In the genomic region with DNA sequence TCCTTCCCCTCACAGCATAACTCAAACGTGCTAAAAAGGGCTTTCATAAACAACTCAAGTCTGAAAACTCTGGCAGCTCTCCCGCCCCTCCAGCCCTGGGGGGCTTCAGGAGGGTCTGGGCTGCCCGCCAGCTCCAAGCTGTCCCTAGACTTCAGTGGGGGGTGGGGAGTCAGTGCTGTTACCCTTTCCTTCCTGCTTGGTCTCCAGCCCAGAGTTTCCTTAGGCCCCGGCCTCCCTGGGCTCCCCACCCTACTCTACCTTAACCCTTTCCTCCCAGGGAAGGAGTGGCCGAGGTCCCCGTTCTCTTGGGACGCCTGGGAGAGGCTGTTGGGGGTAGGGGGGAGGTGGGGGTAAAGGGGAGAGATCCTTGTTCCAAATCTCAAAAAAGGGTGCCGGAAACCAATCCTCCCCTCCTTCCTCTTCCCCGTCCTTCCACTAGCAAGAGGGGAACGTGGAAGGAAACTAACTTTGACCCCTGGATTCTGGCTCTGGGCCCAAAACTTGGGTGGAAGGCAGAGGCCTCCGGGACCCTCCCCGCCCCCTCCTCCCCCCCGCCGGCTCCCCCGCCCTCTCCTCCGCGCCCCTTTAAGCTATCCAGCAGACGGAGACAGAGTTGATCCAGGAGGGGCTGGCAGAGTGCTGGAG, we compare ENCODE assay signal across 1 cellular context.
TF ChIP-seq lines count a peak whose summit lies in the region.

No MANE protein-coding gene starts in this region.

TF ChIP-seq in K562, 482 proteins besides CTCF, POLR2A, EP300 and RAD21:
- TF ChIP-seq SETDB1 (IDR thresholded peaks at IDR 0.05; ENCODE audit: low read length) = no peak
- no peak for TF ChIP-seq ZNF175 (CRISPR knock-in tag; IDR thresholded peaks at IDR 0.05; ENCODE audit: low read depth)
- no peak for TF ChIP-seq MEF2D (tag; conservative IDR thresholded peaks at IDR 0.05; ENCODE audit: low read depth)
- TF ChIP-seq MEIS2 (IDR thresholded peaks at IDR 0.05; ENCODE audit: partially characterized antibody) = no peak
- no peak for TF ChIP-seq RBBP5 (IDR thresholded peaks at IDR 0.05; ENCODE audit: borderline replicate concordance, insufficient read depth, low read length, poor library complexity, severe bottlenecking)
- TF ChIP-seq, protein P1, sequence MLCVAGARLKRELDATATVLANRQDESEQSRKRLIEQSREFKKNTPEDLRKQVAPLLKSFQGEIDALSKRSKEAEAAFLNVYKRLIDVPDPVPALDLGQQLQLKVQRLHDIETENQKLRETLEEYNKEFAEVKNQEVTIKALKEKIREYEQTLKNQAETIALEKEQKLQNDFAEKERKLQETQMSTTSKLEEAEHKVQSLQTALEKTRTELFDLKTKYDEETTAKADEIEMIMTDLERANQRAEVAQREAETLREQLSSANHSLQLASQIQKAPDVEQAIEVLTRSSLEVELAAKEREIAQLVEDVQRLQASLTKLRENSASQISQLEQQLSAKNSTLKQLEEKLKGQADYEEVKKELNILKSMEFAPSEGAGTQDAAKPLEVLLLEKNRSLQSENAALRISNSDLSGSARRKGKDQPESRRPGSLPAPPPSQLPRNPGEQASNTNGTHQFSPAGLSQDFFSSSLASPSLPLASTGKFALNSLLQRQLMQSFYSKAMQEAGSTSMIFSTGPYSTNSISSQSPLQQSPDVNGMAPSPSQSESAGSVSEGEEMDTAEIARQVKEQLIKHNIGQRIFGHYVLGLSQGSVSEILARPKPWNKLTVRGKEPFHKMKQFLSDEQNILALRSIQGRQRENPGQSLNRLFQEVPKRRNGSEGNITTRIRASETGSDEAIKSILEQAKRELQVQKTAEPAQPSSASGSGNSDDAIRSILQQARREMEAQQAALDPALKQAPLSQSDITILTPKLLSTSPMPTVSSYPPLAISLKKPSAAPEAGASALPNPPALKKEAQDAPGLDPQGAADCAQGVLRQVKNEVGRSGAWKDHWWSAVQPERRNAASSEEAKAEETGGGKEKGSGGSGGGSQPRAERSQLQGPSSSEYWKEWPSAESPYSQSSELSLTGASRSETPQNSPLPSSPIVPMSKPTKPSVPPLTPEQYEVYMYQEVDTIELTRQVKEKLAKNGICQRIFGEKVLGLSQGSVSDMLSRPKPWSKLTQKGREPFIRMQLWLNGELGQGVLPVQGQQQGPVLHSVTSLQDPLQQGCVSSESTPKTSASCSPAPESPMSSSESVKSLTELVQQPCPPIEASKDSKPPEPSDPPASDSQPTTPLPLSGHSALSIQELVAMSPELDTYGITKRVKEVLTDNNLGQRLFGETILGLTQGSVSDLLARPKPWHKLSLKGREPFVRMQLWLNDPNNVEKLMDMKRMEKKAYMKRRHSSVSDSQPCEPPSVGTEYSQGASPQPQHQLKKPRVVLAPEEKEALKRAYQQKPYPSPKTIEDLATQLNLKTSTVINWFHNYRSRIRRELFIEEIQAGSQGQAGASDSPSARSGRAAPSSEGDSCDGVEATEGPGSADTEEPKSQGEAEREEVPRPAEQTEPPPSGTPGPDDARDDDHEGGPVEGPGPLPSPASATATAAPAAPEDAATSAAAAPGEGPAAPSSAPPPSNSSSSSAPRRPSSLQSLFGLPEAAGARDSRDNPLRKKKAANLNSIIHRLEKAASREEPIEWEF (CRISPR knock-in tag; IDR thresholded peaks at IDR 0.05) = no peak
- TF ChIP-seq TEAD2 (tag; IDR thresholded peaks at IDR 0.05) = no peak
- no peak for TF ChIP-seq FOXA3 (CRISPR knock-in tag; conservative IDR thresholded peaks at IDR 0.05 in 1 of 2, IDR thresholded peaks at IDR 0.05 in 1 of 2)
- TF ChIP-seq ZNF445 (CRISPR knock-in tag; IDR thresholded peaks at IDR 0.05; ENCODE audit: low read depth) = no peak
- no peak for TF ChIP-seq REST (CRISPR knock-in tag; IDR thresholded peaks at IDR 0.05; ENCODE audit: low read depth)
- TF ChIP-seq, protein P2, sequence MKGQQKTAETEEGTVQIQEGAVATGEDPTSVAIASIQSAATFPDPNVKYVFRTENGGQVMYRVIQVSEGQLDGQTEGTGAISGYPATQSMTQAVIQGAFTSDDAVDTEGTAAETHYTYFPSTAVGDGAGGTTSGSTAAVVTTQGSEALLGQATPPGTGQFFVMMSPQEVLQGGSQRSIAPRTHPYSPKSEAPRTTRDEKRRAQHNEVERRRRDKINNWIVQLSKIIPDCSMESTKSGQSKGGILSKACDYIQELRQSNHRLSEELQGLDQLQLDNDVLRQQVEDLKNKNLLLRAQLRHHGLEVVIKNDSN (CRISPR knock-in tag; IDR thresholded peaks at IDR 0.05) = no peak
- TF ChIP-seq, protein P3, sequence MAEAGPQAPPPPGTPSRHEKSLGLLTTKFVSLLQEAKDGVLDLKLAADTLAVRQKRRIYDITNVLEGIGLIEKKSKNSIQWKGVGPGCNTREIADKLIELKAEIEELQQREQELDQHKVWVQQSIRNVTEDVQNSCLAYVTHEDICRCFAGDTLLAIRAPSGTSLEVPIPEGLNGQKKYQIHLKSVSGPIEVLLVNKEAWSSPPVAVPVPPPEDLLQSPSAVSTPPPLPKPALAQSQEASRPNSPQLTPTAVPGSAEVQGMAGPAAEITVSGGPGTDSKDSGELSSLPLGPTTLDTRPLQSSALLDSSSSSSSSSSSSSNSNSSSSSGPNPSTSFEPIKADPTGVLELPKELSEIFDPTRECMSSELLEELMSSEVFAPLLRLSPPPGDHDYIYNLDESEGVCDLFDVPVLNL (CRISPR knock-in tag; IDR thresholded peaks at IDR 0.05; ENCODE audit: low read depth) = no peak
- TF ChIP-seq, protein P4, sequence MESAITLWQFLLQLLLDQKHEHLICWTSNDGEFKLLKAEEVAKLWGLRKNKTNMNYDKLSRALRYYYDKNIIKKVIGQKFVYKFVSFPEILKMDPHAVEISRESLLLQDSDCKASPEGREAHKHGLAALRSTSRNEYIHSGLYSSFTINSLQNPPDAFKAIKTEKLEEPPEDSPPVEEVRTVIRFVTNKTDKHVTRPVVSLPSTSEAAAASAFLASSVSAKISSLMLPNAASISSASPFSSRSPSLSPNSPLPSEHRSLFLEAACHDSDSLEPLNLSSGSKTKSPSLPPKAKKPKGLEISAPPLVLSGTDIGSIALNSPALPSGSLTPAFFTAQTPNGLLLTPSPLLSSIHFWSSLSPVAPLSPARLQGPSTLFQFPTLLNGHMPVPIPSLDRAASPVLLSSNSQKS (CRISPR knock-in tag; IDR thresholded peaks at IDR 0.05) = no peak
- TF ChIP-seq, protein P5, sequence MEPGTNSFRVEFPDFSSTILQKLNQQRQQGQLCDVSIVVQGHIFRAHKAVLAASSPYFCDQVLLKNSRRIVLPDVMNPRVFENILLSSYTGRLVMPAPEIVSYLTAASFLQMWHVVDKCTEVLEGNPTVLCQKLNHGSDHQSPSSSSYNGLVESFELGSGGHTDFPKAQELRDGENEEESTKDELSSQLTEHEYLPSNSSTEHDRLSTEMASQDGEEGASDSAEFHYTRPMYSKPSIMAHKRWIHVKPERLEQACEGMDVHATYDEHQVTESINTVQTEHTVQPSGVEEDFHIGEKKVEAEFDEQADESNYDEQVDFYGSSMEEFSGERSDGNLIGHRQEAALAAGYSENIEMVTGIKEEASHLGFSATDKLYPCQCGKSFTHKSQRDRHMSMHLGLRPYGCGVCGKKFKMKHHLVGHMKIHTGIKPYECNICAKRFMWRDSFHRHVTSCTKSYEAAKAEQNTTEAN (CRISPR knock-in tag; IDR thresholded peaks at IDR 0.05) = no peak
- no peak for TF ChIP-seq HNRNPL (IDR thresholded peaks at IDR 0.05; ENCODE audit: low read depth, low read length)
